Comparison of ENCODE assay signal across 1 cellular context in the genomic region with DNA sequence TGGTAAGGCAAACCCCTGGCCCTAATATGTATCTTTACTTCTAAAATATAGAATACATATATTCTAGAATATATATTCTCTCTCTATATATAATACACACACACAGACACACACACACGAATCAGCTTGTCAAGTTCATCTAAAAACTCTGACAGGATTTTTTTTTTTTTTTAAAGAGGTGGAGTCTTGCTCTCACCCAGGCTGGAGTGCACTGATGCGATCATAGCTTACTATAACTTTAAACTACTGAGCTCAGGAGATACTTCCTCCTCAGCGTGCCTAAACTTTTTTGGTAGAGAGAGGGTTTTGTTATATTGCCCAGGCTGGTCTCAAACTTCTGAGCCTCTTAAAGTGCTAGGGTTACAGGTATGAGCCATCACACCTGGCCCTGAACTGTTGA.
TF ChIP-seq lines count a peak whose summit lies in the region.

No MANE protein-coding gene starts in this region.

TF ChIP-seq in K562, 482 proteins besides CTCF, POLR2A, EP300 and RAD21:
- TF ChIP-seq, protein P1, sequence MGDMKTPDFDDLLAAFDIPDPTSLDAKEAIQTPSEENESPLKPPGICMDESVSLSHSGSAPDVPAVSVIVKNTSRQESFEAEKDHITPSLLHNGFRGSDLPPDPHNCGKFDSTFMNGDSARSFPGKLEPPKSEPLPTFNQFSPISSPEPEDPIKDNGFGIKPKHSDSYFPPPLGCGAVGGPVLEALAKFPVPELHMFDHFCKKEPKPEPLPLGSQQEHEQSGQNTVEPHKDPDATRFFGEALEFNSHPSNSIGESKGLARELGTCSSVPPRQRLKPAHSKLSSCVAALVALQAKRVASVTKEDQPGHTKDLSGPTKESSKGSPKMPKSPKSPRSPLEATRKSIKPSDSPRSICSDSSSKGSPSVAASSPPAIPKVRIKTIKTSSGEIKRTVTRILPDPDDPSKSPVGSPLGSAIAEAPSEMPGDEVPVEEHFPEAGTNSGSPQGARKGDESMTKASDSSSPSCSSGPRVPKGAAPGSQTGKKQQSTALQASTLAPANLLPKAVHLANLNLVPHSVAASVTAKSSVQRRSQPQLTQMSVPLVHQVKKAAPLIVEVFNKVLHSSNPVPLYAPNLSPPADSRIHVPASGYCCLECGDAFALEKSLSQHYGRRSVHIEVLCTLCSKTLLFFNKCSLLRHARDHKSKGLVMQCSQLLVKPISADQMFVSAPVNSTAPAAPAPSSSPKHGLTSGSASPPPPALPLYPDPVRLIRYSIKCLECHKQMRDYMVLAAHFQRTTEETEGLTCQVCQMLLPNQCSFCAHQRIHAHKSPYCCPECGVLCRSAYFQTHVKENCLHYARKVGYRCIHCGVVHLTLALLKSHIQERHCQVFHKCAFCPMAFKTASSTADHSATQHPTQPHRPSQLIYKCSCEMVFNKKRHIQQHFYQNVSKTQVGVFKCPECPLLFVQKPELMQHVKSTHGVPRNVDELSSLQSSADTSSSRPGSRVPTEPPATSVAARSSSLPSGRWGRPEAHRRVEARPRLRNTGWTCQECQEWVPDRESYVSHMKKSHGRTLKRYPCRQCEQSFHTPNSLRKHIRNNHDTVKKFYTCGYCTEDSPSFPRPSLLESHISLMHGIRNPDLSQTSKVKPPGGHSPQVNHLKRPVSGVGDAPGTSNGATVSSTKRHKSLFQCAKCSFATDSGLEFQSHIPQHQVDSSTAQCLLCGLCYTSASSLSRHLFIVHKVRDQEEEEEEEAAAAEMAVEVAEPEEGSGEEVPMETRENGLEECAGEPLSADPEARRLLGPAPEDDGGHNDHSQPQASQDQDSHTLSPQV (IDR thresholded peaks at IDR 0.05) = no peak
- TF ChIP-seq PRPF4 (IDR thresholded peaks at IDR 0.05; ENCODE audit: insufficient read depth, low read depth, low read length, poor library complexity, severe bottlenecking) (no peak), ZNF384 (IDR thresholded peaks at IDR 0.05; ENCODE audit: low read depth, low read length) (peak; percentile 86)
- TF ChIP-seq, protein P2, sequence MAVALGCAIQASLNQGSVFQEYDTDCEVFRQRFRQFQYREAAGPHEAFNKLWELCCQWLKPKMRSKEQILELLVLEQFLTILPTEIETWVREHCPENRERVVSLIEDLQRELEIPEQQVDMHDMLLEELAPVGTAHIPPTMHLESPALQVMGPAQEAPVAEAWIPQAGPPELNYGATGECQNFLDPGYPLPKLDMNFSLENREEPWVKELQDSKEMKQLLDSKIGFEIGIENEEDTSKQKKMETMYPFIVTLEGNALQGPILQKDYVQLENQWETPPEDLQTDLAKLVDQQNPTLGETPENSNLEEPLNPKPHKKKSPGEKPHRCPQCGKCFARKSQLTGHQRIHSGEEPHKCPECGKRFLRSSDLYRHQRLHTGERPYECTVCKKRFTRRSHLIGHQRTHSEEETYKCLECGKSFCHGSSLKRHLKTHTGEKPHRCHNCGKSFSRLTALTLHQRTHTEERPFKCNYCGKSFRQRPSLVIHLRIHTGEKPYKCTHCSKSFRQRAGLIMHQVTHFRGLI (CRISPR knock-in tag; IDR thresholded peaks at IDR 0.05) = no peak
